ENCODE assay signal across 8 cellular contexts in the genomic region with DNA sequence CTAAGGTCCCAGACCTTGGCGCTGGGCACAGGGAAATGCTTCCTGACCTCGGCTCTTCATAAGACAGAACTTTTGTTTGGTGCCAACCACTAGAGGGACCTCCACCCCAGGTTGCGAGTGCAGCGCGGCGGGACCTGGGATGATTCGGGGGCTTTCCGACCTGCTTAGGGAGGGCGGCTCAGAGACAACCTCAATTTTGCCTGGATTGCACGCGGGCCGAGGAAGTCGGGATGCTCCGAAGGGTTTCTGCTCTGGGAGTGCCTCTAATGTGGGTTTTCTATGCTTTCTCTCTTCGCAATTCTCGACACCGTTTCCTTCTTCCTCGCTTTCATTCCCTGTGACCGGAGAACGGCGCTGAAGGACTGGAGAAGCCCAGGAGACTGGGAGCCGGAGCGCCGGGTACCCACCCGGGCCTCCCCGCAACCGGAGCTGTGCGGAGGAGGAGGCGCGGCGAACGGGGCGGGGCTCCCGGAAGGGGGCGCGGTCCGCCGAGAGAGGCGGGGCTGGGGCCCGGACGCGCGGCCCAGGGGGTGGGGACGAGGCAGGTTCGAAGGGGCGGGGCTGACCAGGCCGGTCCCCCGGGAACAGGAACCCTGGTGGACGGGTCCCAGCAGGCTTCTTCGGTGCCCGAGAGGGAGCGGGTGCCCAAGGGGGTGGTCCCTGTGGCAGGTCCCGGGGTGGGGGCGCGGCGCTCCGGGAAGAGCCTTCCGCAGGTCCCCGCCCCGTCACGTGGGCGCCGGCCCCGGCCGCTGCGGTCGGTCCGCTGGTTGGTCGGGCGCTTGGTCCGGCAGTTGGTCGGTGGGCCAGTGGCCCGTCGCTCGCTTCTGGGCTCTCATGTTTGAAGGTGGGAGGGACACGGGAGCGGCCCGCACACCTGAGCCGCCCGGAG. TPM values are rescaled to one million over a fixed set of nuclear protein-coding genes. Genes with fewer than 3 reads are reported as not detected.
A peak's percentile ranks its signal among the peaks of the same experiment; 100 is the strongest.
DNase-seq lines count a peak whose midpoint lies in the region; FAIRE-seq and TF ChIP-seq lines count a peak whose summit lies in the region.

Gene PPFIBP2, plus strand, starts transcription at position 790 of the 889 bp plus-strand sequence. CDS start 35,477 bp downstream, outside the sequence.

- 2% methylated on average over 45 of the region's 80 CpGs for WGBS in hepatocyte (ENCODE audit: low lambda C conversion rate, missing lambda C conversion rate)

- FAIRE-seq in H54 (lab: Jason Lieb, UNC) = no peak
- no peak for FAIRE-seq in astrocyte (lab: Jason Lieb, UNC)

- no peaks in the 10 kb centered on the region for H4K20me1 ChIP-seq in astrocyte (ENCODE audit: insufficient read depth, low read length)
- H4K20me1 ChIP-seq in hepatocyte (ENCODE audit: insufficient read depth, poor library complexity, severe bottlenecking) = no peaks in the 10 kb centered on the region

- H3K27ac Mint-ChIP-seq in T-helper 2 cell treated with Interferon-gamma antibody and Interleukin-4, amounts not matched to agents 5 μg/mL and 100 μg/mL, for 36 hours = peak within 1 kb of the TSS; percentile 87
- peak within 1 kb of the TSS; percentile 68 for H3K27ac Mint-ChIP-seq in astrocyte (ENCODE audit: unreplicated experiment)

- peak within 1 kb of the TSS; percentile 91 for H3K4me3 Mint-ChIP-seq in T-helper 2 cell treated with Interferon-gamma antibody and Interleukin-4, amounts not matched to agents 5 μg/mL and 100 μg/mL, for 36 hours
- peak within 1 kb of the TSS; percentile 96 for H3K4me3 Mint-ChIP-seq in astrocyte (ENCODE audit: unreplicated experiment)

- H3K36me3 ChIP-seq in astrocyte (ENCODE audit: insufficient read depth, low read length) (no peaks in the 10 kb centered on the region), hepatocyte (replicated peaks; ENCODE audit: insufficient read depth, low read depth) (no peaks in the 10 kb centered on the region)

- H3K27ac ChIP-seq in astrocyte (ENCODE audit: low read depth, low read length) (no peak within 1 kb of the TSS), hepatocyte (peak within 1 kb of the TSS; percentile 87)

- H3K79me2 ChIP-seq in astrocyte (ENCODE audit: insufficient read depth, low read length) = no peaks in the 10 kb centered on the region
- H3K79me2 ChIP-seq in hepatocyte = peaks cover 42% of the 10 kb centered on the region

- H3K9ac ChIP-seq in astrocyte (ENCODE audit: low read length) = peak within 1 kb of the TSS; percentile 58

- no peak for TF ChIP-seq POLR2A in H54 (IDR thresholded peaks at IDR 0.05; ENCODE audit: low read depth, low read length)

- H2AFZ ChIP-seq in astrocyte (ENCODE audit: low read depth, low read length) (peak within 1 kb of the TSS; percentile 92), hepatocyte (peak within 1 kb of the TSS; percentile 44)

- no peaks in the 10 kb centered on the region for H3K9me2 ChIP-seq in hepatocyte (replicated peaks; ENCODE audit: insufficient read depth)

- H3K9me3 Mint-ChIP-seq in T-helper 2 cell treated with Interferon-gamma antibody and Interleukin-4, amounts not matched to agents 5 μg/mL and 100 μg/mL, for 36 hours = no peaks in the 10 kb centered on the region
- peaks cover under 1% of the 10 kb centered on the region for H3K9me3 Mint-ChIP-seq in astrocyte (ENCODE audit: unreplicated experiment)

- DNase-seq in GM12864 (ENCODE audit: low read depth) = no peak
- peak; percentile 52 for DNase-seq in H54 (ENCODE audit: insufficient read length, low spot score)
- DNase-seq in LoVo (ENCODE audit: low spot score) = peak; percentile 81
- peak; percentile 81 for DNase-seq in T-helper 2 cell treated with Interferon-gamma antibody and Interleukin-4, amounts not matched to agents 5 μg/mL and 100 μg/mL, for 36 hours (ENCODE audit: low spot score)
- peak; percentile 16 for DNase-seq in astrocyte (ENCODE audit: low read depth)
- peak; percentile 92 for DNase-seq in hepatocyte (ENCODE audit: low spot score)
- DNase-seq in retina = peak; percentile 88
- DNase-seq in NCI-H128 (lab: John Stamatoyannopoulos, UW; ENCODE audit: unreplicated experiment) = no peak

- H3K4me2 ChIP-seq in astrocyte (ENCODE audit: low read length) (peak within 1 kb of the TSS; percentile 94), hepatocyte (peak within 1 kb of the TSS; percentile 88)

- H3K9me3 ChIP-seq in astrocyte (ENCODE audit: insufficient read depth, low read depth, low read length) (no peaks in the 10 kb centered on the region), hepatocyte (ENCODE audit: low read depth) (no peaks in the 10 kb centered on the region)

- TF ChIP-seq CTCF in GM12864 (IDR thresholded peaks at IDR 0.05; ENCODE audit: low read depth, low read length, missing control alignments) = peak; percentile 85
- peak; percentile 51 for TF ChIP-seq CTCF in astrocyte (IDR thresholded peaks at IDR 0.05; ENCODE audit: insufficient read depth, low read depth, low read length)
- peak; percentile 76 for TF ChIP-seq CTCF in hepatocyte (IDR thresholded peaks at IDR 0.05; ENCODE audit: poor library complexity)

- peaks cover 6% of the 10 kb centered on the region for H3K4me1 ChIP-seq in astrocyte (ENCODE audit: insufficient read depth, low read length)
- H3K4me1 ChIP-seq in hepatocyte (ENCODE audit: insufficient read depth) = peaks cover 36% of the 10 kb centered on the region

- H3K4me3 ChIP-seq in GM12864 (ENCODE audit: low read depth, low read length) = peak within 1 kb of the TSS; percentile 100
- H3K4me3 ChIP-seq in astrocyte (ENCODE audit: insufficient read depth, low read depth, low read length) = peak within 1 kb of the TSS; percentile 79
- peak within 1 kb of the TSS; percentile 47 for H3K4me3 ChIP-seq in hepatocyte

- peaks cover 19% of the 10 kb centered on the region for H3K27me3 ChIP-seq in astrocyte (ENCODE audit: insufficient read depth, low read length)
- no peaks in the 10 kb centered on the region for H3K27me3 ChIP-seq in hepatocyte

- H3K36me3 Mint-ChIP-seq in T-helper 2 cell treated with Interferon-gamma antibody and Interleukin-4, amounts not matched to agents 5 μg/mL and 100 μg/mL, for 36 hours (ENCODE audit: low read depth) = no peaks in the 10 kb centered on the region
- no peaks in the 10 kb centered on the region for H3K36me3 Mint-ChIP-seq in astrocyte (ENCODE audit: low read depth, unreplicated experiment)

- peaks cover 33% of the 10 kb centered on the region for H3K27me3 Mint-ChIP-seq in T-helper 2 cell treated with Interferon-gamma antibody and Interleukin-4, amounts not matched to agents 5 μg/mL and 100 μg/mL, for 36 hours (ENCODE audit: low read depth)
- peaks cover 41% of the 10 kb centered on the region for H3K27me3 Mint-ChIP-seq in astrocyte (ENCODE audit: low read depth, unreplicated experiment)

- peaks cover 3% of the 10 kb centered on the region for H3K4me1 Mint-ChIP-seq in T-helper 2 cell treated with Interferon-gamma antibody and Interleukin-4, amounts not matched to agents 5 μg/mL and 100 μg/mL, for 36 hours (ENCODE audit: low read depth)
- H3K4me1 Mint-ChIP-seq in astrocyte (ENCODE audit: low read depth, unreplicated experiment) = no peaks in the 10 kb centered on the region

RNA-seq across cellular contexts. Expression of gene PPFIBP2, which starts in this region (rescaled TPM):
- 1.8 and 2.4 TPM in 2 replicates for total RNA-seq in astrocyte
- 55.8 and 58.6 TPM in 2 replicates for total RNA-seq in hepatocyte
- 33.9 and 43.6 TPM in 2 replicates for polyA plus RNA-seq in hepatocyte

Comparison
In these comparisons a context has a peak if more than half of its experiments do, and no peak if none do; other contexts are left out.
1. RNA of gene PPFIBP2 (total RNA-seq): 55.8 to 58.6 TPM in hepatocyte; 1.8 to 2.4 TPM in astrocyte; every median in the first group is over 10 times any median in the second.
2. DNase-seq: peak in H54 (single experiment), LoVo (single experiment), T-helper 2 cell treated with Interferon-gamma antibody and Interleukin-4, amounts not matched to agents 5 μg/mL and 100 μg/mL, for 36 hours (single experiment), astrocyte (single experiment), hepatocyte (single experiment) and retina (single experiment); none in GM12864 (single experiment) and NCI-H128 (single experiment).
3. H3K4me3 ChIP-seq: peak in every context shown above with its lines; median percentile 100 in GM12864; 79 in astrocyte; 47 in hepatocyte.
4. Peak in every context shown above with its lines, with median percentiles within 50 percentile points of each other: CTCF ChIP-seq.